Comparison of ENCODE assay signal across 8 cellular contexts in the genomic region with DNA sequence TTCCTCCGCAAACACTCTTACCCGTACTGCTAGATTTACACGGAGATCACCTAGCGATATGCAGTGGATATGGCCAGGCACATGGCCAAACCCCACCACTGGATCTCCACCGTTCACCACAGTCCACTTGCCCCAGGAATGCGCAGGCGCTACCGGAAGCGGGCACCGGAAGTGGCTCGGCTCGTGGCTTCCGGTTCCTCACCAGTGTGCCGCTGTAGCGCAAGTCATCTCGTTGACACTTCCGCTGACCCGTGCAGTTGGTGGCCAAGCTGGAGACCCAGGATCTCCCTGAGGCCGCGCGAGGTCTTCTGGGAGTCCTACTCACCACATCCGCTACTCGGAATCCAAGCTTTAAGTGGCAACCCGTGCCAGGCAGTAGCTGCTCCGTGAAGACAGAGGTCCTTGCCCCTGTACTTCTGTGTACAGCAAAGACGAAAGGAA. TPM values are rescaled to one million over a fixed set of nuclear protein-coding genes. Genes with fewer than 3 reads are reported as not detected.
DNase-seq lines count a peak whose midpoint lies in the region; TF ChIP-seq lines count a peak whose summit lies in the region.

No MANE protein-coding gene starts in this region.

- H3K27me3 ChIP-seq in SK-N-SH (ENCODE audit: insufficient read depth): no peaks in the 10 kb centered on the region
- no peaks in the 10 kb centered on the region for H3K27me3 ChIP-seq in stomach smooth muscle (ENCODE audit: control insufficient read depth in 1 of 2, insufficient read depth in 2 of 2, low read length in 2 of 2)

- CTCF ChIA-PET in SK-N-SH (lab: Yijun Ruan, JAX): interaction anchor here (0.9 kb wide), 1 partner anchor 165 kb away, joined by 4 read pairs; no protein-coding TSS in a partner anchor

- H3K36me3 ChIP-seq in SK-N-SH (replicated peaks in 1 of 2; ENCODE audit: control insufficient read depth in 1 of 2, insufficient read depth in 2 of 2, low read length in 1 of 2) (peaks cover 5 to 12% of the 10 kb centered on the region in 2 experiments), stomach smooth muscle (ENCODE audit: control insufficient read depth in 2 of 2, insufficient read depth in 2 of 2, low read length in 2 of 2) (peaks cover 7 to 8% of the 10 kb centered on the region in 2 donors)

- H3K9ac ChIP-seq in SK-N-SH (no peak overlapping the region), stomach smooth muscle (ENCODE audit: low read length in 2 of 2) (no peak overlapping the region)

- TF ChIP-seq EP300 in SK-N-SH (IDR thresholded peaks at IDR 0.05; ENCODE audit: borderline replicate concordance in 1 of 2, low read depth in 1 of 2, low read length in 1 of 2): no peak

- WGBS in SK-N-SH (ENCODE audit: low lambda C conversion rate): 57% methylated on average over 13 of the region's 26 CpGs

- 0 out of 2 replicates have a peak, but pooled peaks cover 9% of the 10 kb centered on the region for H3K79me2 ChIP-seq in SK-N-SH (ENCODE audit: insufficient read depth)

- H2AFZ ChIP-seq in SK-N-SH (ENCODE audit: low read depth): peak overlapping the region; percentile 83; the same call in 1 of the 2 replicates

- H3K4me1 ChIP-seq in SK-N-SH (ENCODE audit: control insufficient read depth in 1 of 2, insufficient read depth in 2 of 2, low read depth in 1 of 2, low read length in 1 of 2) (no peaks in the 10 kb centered on the region; a peak in 1 of 4 replicates), stomach smooth muscle (ENCODE audit: control insufficient read depth, insufficient read depth, low read length) (no peaks in the 10 kb centered on the region)

- no peaks in the 10 kb centered on the region for H3K9me3 ChIP-seq in SK-N-SH
- H3K9me3 ChIP-seq in stomach smooth muscle (ENCODE audit: control insufficient read depth in 2 of 2, low read length in 2 of 2): no peaks in the 10 kb centered on the region

- no peak overlapping the region for H3K4me2 ChIP-seq in SK-N-SH

- POLR2A ChIA-PET in SK-N-SH (lab: Yijun Ruan, JAX): no interaction called here

- no peaks in the 10 kb centered on the region for H4K20me1 ChIP-seq in SK-N-SH (ENCODE audit: insufficient read depth)

- no peaks in the 10 kb centered on the region for H3F3A ChIP-seq in SK-N-SH (replicated peaks; ENCODE audit: insufficient read depth)

- H3K4me3 ChIP-seq in AG10803 (ENCODE audit: low read length): peak overlapping the region; percentile 50
- peak overlapping the region in 1 of 2 experiments; percentile 28; a peak in 2 of 4 replicates for H3K4me3 ChIP-seq in SK-N-SH (ENCODE audit: low read depth in 2 of 2, low read length in 1 of 2)
- peak overlapping the region; percentile 13 to 59 for H3K4me3 ChIP-seq in stomach smooth muscle (ENCODE audit: low read length in 2 of 2)

- H3K27ac ChIP-seq in SK-N-SH (ENCODE audit: low read depth in 2 of 2, low read length in 1 of 2): no peak overlapping the region
- no peak overlapping the region for H3K27ac ChIP-seq in stomach smooth muscle (ENCODE audit: low read length)

- no peaks in the 10 kb centered on the region for H3K9me2 ChIP-seq in SK-N-SH

- TF ChIP-seq CTCF in AG10803 (conservative IDR thresholded peaks at IDR 0.05; ENCODE audit: low read length) (no peak), SK-N-SH (IDR thresholded peaks at IDR 0.05) (no peak)

- no peak for TF ChIP-seq RAD21 in SK-N-SH (IDR thresholded peaks at IDR 0.05; ENCODE audit: low read length)

- DNase-seq in AG10803 (ENCODE audit: low read depth) (peak; percentile 62), SK-N-SH (peak; percentile 51), amygdala (lab: John Stamatoyannopoulos, UW) (peak in 31 of 56 donors; percentile 5 to 68 (median 24)), mucosa of gallbladder (ENCODE audit: low spot score) (peak; percentile 38), GDM1 (lab: John Stamatoyannopoulos, UW) (no peak), dedifferentiated amniotic fluid mesenchymal stem cell (ENCODE audit: extremely low spot score) (no peak), HUDEP-2 (lab: John Stamatoyannopoulos, UW; ENCODE audit: unreplicated experiment in 76 of 76) (no peak)

TF ChIP-seq in SK-N-SH, 30 proteins besides CTCF, POLR2A, EP300 and RAD21 (continues in another document):
- no peak for TF ChIP-seq MEF2A (IDR thresholded peaks at IDR 0.05; ENCODE audit: borderline replicate concordance, low read depth)
- TF ChIP-seq GABPA (IDR thresholded peaks at IDR 0.05; ENCODE audit: low read depth): peak; percentile 81
- no peak for TF ChIP-seq RCOR1 (IDR thresholded peaks at IDR 0.05; ENCODE audit: low read length)
- no peak for TF ChIP-seq FOXM1 (IDR thresholded peaks at IDR 0.05; ENCODE audit: low read depth)
- 0 out of 2 replicates have a peak, but pooled peaks have one; percentile 14 for TF ChIP-seq FOXJ3 (CRISPR knock-in tag; IDR thresholded peaks at IDR 0.05)
- no peak for TF ChIP-seq NRF1 (IDR thresholded peaks at IDR 0.05; ENCODE audit: low read depth, low read length)
- TF ChIP-seq TAF1 (IDR thresholded peaks at IDR 0.05; ENCODE audit: borderline replicate concordance, low read depth, low read length): 0 out of 2 replicates have a peak, but pooled peaks have one; percentile 9
- no peak for TF ChIP-seq RXRA (IDR thresholded peaks at IDR 0.05; ENCODE audit: borderline replicate concordance, low read depth)
- TF ChIP-seq, protein P1, sequence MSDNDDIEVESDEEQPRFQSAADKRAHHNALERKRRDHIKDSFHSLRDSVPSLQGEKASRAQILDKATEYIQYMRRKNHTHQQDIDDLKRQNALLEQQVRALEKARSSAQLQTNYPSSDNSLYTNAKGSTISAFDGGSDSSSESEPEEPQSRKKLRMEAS (IDR thresholded peaks at IDR 0.05; ENCODE audit: low read depth): 0 out of 2 replicates have a peak, but pooled peaks have one; percentile 39
- no peak for TF ChIP-seq TEAD4 (IDR thresholded peaks at IDR 0.05; ENCODE audit: borderline replicate concordance, insufficient read depth)
- TF ChIP-seq, protein P2, sequence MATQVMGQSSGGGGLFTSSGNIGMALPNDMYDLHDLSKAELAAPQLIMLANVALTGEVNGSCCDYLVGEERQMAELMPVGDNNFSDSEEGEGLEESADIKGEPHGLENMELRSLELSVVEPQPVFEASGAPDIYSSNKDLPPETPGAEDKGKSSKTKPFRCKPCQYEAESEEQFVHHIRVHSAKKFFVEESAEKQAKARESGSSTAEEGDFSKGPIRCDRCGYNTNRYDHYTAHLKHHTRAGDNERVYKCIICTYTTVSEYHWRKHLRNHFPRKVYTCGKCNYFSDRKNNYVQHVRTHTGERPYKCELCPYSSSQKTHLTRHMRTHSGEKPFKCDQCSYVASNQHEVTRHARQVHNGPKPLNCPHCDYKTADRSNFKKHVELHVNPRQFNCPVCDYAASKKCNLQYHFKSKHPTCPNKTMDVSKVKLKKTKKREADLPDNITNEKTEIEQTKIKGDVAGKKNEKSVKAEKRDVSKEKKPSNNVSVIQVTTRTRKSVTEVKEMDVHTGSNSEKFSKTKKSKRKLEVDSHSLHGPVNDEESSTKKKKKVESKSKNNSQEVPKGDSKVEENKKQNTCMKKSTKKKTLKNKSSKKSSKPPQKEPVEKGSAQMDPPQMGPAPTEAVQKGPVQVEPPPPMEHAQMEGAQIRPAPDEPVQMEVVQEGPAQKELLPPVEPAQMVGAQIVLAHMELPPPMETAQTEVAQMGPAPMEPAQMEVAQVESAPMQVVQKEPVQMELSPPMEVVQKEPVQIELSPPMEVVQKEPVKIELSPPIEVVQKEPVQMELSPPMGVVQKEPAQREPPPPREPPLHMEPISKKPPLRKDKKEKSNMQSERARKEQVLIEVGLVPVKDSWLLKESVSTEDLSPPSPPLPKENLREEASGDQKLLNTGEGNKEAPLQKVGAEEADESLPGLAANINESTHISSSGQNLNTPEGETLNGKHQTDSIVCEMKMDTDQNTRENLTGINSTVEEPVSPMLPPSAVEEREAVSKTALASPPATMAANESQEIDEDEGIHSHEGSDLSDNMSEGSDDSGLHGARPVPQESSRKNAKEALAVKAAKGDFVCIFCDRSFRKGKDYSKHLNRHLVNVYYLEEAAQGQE (IDR thresholded peaks at IDR 0.05; ENCODE audit: low read depth, low read length): no peak
- TF ChIP-seq, protein P3, sequence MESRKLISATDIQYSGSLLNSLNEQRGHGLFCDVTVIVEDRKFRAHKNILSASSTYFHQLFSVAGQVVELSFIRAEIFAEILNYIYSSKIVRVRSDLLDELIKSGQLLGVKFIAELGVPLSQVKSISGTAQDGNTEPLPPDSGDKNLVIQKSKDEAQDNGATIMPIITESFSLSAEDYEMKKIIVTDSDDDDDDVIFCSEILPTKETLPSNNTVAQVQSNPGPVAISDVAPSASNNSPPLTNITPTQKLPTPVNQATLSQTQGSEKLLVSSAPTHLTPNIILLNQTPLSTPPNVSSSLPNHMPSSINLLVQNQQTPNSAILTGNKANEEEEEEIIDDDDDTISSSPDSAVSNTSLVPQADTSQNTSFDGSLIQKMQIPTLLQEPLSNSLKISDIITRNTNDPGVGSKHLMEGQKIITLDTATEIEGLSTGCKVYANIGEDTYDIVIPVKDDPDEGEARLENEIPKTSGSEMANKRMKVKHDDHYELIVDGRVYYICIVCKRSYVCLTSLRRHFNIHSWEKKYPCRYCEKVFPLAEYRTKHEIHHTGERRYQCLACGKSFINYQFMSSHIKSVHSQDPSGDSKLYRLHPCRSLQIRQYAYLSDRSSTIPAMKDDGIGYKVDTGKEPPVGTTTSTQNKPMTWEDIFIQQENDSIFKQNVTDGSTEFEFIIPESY (IDR thresholded peaks at IDR 0.05; ENCODE audit: borderline replicate concordance, low read depth): no peak
- no peak for TF ChIP-seq CHD2 (IDR thresholded peaks at IDR 0.05; ENCODE audit: low read length, partially characterized antibody)
- no peak for TF ChIP-seq ELF1 (IDR thresholded peaks at IDR 0.05)
- TF ChIP-seq POLR2AphosphoS5 (IDR thresholded peaks at IDR 0.05; ENCODE audit: low read depth, low read length): no peak
- no peak for TF ChIP-seq TCF12 (IDR thresholded peaks at IDR 0.05)
- no peak for TF ChIP-seq GATA2 (CRISPR knock-in tag; IDR thresholded peaks at IDR 0.05)

RNA-seq across cellular contexts. Expression of a gene that starts 11.5 kb away (rescaled TPM):
- polyA plus RNA-seq in SK-N-SH (2012; rRNA removed): 1.1 and 1.3 TPM in 2 replicates
- 1.3 and 1.6 TPM in 2 replicates for polyA plus RNA-seq in SK-N-SH (2012; cell fraction: cytosol; rRNA removed)
- 0.83 and 1.8 TPM in 2 replicates for polyA plus RNA-seq in SK-N-SH (2012; cell fraction: nucleus; rRNA removed)
- 2.3 TPM for total RNA-seq in mucosa of gallbladder

RNA-seq across cellular contexts. Expression of a gene that starts 11.7 kb away (rescaled TPM):
- 17.2 and 21.5 TPM in 2 replicates for polyA plus RNA-seq in SK-N-SH (2012; rRNA removed)
- 17.2 and 23.6 TPM in 2 replicates for polyA plus RNA-seq in SK-N-SH (2012; cell fraction: cytosol; rRNA removed)
- polyA plus RNA-seq in SK-N-SH (2012; cell fraction: nucleus; rRNA removed): 33.4 and 41.1 TPM in 2 replicates
- 70.3 TPM for total RNA-seq in mucosa of gallbladder

RNA-seq across cellular contexts. Expression of a gene that starts 30.8 kb away (rescaled TPM):
- polyA plus RNA-seq in SK-N-SH (2012; rRNA removed): 10.5 and 12.9 TPM in 2 replicates
- 9.5 and 10.7 TPM in 2 replicates for polyA plus RNA-seq in SK-N-SH (2012; cell fraction: cytosol; rRNA removed)
- polyA plus RNA-seq in SK-N-SH (2012; cell fraction: nucleus; rRNA removed): 18.7 and 19.7 TPM in 2 replicates
- total RNA-seq in mucosa of gallbladder: 16.8 TPM

RNA-seq across cellular contexts. Expression of a gene that starts 31.0 kb away (rescaled TPM):
- 10.8 and 17.7 TPM in 2 replicates for polyA plus RNA-seq in SK-N-SH (2012; rRNA removed)
- polyA plus RNA-seq in SK-N-SH (2012; cell fraction: cytosol; rRNA removed): 10.9 and 12.8 TPM in 2 replicates
- 17.5 and 25.3 TPM in 2 replicates for polyA plus RNA-seq in SK-N-SH (2012; cell fraction: nucleus; rRNA removed)
- total RNA-seq in mucosa of gallbladder: 10.9 TPM

Comparison
In these comparisons a context has a peak if more than half of its experiments do, and no peak if none do; other contexts are left out.
1. DNase-seq: peak in AG10803 (single experiment), SK-N-SH (single experiment), amygdala (31 of 56) and mucosa of gallbladder (single experiment); none in GDM1 (single experiment), dedifferentiated amniotic fluid mesenchymal stem cell (single experiment) and HUDEP-2 (0 of 76).